In the genomic region with DNA sequence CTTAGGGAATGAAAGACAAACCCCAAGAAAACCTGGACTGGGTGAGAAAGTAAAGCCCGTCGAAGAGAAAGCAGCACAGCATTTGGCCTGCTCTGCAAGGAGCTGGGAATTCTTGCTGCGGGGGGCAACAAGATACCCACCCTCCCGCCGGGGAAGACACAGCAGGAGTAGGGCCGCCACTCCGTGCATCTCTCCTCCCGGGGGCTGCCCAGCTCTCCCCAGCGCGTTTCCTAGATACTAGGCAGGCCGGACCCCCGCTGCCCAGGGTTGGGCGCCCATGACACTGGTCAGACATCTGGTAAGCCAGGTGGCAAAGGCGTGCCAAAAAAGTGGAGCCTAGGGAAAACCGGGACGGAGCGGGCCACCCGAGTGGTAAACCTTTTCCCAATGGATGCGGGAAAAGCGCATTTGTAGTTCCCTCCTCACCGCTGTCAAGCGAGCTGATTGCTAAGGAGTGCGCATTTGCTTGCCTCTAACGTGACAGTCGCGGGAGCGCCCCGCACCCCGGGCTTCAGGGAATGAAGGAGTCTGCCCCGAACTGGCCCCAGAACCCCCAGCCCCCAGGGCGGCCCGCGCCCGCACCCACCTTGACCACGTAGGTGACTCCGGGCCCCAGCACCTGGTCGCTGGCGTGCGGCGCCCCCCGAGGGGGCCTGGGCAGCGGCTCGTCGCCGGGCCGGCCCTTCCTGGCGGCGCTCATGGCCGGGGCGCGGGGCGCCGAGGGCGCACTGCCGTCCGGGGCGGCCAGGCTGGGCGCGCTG, we compare ENCODE assay signal across 8 cellular contexts. TPM values are rescaled to one million over a fixed set of nuclear protein-coding genes. Genes with fewer than 3 reads are reported as not detected.
A peak's percentile ranks its signal among the peaks of the same experiment; 100 is the strongest.
DNase-seq lines count a peak whose midpoint lies in the region; ATAC-seq and TF ChIP-seq lines count a peak whose summit lies in the region.
"Had no signal": no experiment of that assay in that cellular context is flagged by ENCODE, and none has a peak within 500 bp of the region (broad histone marks: within the 10 kb centered on the region; RNA-seq: fewer than 3 reads in every experiment).

No MANE protein-coding gene starts in this region.

- peaks cover 8% of the 10 kb centered on the region for H3F3A ChIP-seq in smooth muscle cell (ENCODE audit: low read depth)

- TF ChIP-seq CTCF in HEK293 (tag by site-specific recombination; IDR thresholded peaks at IDR 0.05) (no peak), astrocyte of the cerebellum (IDR thresholded peaks at IDR 0.05; ENCODE audit: low read depth, low read length, missing control alignments) (no peak), smooth muscle cell (IDR thresholded peaks at IDR 0.05; ENCODE audit: borderline replicate concordance, insufficient read depth, poor library complexity, severe bottlenecking) (no peak)

- H4K20me1 ChIP-seq in smooth muscle cell (ENCODE audit: low read depth), result no peaks in the 10 kb centered on the region

- H3K27ac ChIP-seq in HEK293 (ENCODE audit: extremely low read depth, low read depth, low read length) (peak overlapping the region; percentile 39; the same call in 1 of the 2 replicates), smooth muscle cell (ENCODE audit: low read depth) (no peak overlapping the region)

- H3K36me3 ChIP-seq in HEK293 (ENCODE audit: control insufficient read depth in 2 of 2, insufficient read depth in 1 of 2, low read length in 2 of 2) (no peaks in the 10 kb centered on the region), smooth muscle cell (ENCODE audit: low read depth) (no peaks in the 10 kb centered on the region)

- no peak for ATAC-seq in GM21723 (IDR thresholded peaks at IDR 0.05; ENCODE audit: unreplicated experiment)

- no peak for DNase-seq in astrocyte of the cerebellum (ENCODE audit: low read depth)
- DNase-seq in iPS-NIHi7 (ENCODE audit: extremely low spot score), result peak; percentile 31
- no peak for DNase-seq in smooth muscle cell (lab: John Stamatoyannopoulos, UW; ENCODE audit: unreplicated experiment)
- no peak for DNase-seq in OCI-M2 (lab: John Stamatoyannopoulos, UW; ENCODE audit: unreplicated experiment)
- no peak for DNase-seq in SK-N-DZ (ENCODE audit: low spot score)
- DNase-seq: activated T-cell treated with anti-CD3 and anti-CD28 coated beads for 4 hours had no signal

- H3K4me3 ChIP-seq in HEK293 (ENCODE audit: low read depth, low read length) (no peak overlapping the region), astrocyte of the cerebellum (ENCODE audit: low read depth, low read length) (peak overlapping the region; percentile 56), smooth muscle cell (peak overlapping the region; percentile 59)

- CTCF ChIA-PET in HEK293 (lab: Yijun Ruan, JAX), result no interaction called here

- no peak overlapping the region for H3K9ac ChIP-seq in smooth muscle cell (ENCODE audit: low read depth)

- peaks cover 15% of the 10 kb centered on the region for H3K4me1 ChIP-seq in HEK293 (ENCODE audit: control insufficient read depth, insufficient read depth, low read length)
- peaks cover 32% of the 10 kb centered on the region for H3K4me1 ChIP-seq in smooth muscle cell (ENCODE audit: low read depth)

- H3K4me2 ChIP-seq in smooth muscle cell, result peak overlapping the region; percentile 93

- 1% methylated on average over 28 of the region's 59 CpGs for WGBS in smooth muscle cell (ENCODE audit: low lambda C conversion rate)

- in situ Hi-C loops in astrocyte of the cerebellum (cut with HindIII; ENCODE audit: low sequenced_read_pairs), result loop anchor here (5.0 kb wide), 1 partner anchor 105 kb away; no protein-coding TSS in a partner anchor

- no peaks in the 10 kb centered on the region for H3K79me2 ChIP-seq in smooth muscle cell (ENCODE audit: low read depth)

- peak overlapping the region; percentile 79 for H2AFZ ChIP-seq in smooth muscle cell (ENCODE audit: low read depth)

- no peaks in the 10 kb centered on the region for H3K9me3 ChIP-seq in HEK293 (ENCODE audit: control insufficient read depth, insufficient read depth, low read depth, low read length)
- no peaks in the 10 kb centered on the region for H3K9me3 ChIP-seq in smooth muscle cell (replicated peaks; ENCODE audit: low read depth)

- H3K27me3 ChIP-seq in smooth muscle cell (ENCODE audit: low read depth), result peaks cover 39% of the 10 kb centered on the region

- POLR2A ChIA-PET in HEK293 (lab: Yijun Ruan, JAX), result no interaction called here

TF ChIP-seq in HEK293, 187 proteins besides CTCF, POLR2A, EP300 and RAD21:
- no peak for TF ChIP-seq ZNF132 (tag by site-specific recombination; IDR thresholded peaks at IDR 0.05; ENCODE audit: borderline replicate concordance)
- TF ChIP-seq, protein P1, sequence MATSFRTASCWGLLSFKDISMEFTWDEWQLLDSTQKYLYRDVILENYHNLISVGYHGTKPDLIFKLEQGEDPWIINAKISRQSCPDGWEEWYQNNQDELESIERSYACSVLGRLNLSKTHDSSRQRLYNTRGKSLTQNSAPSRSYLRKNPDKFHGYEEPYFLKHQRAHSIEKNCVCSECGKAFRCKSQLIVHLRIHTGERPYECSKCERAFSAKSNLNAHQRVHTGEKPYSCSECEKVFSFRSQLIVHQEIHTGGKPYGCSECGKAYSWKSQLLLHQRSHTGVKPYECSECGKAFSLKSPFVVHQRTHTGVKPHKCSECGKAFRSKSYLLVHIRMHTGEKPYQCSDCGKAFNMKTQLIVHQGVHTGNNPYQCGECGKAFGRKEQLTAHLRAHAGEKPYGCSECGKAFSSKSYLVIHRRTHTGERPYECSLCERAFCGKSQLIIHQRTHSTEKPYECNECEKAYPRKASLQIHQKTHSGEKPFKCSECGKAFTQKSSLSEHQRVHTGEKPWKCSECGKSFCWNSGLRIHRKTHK (tag by site-specific recombination; IDR thresholded peaks at IDR 0.05), result no peak
- TF ChIP-seq ZBTB1 (tag by site-specific recombination; IDR thresholded peaks at IDR 0.05), result no peak
- no peak for TF ChIP-seq SCRT2 (tag by site-specific recombination; IDR thresholded peaks at IDR 0.05)
- no peak for TF ChIP-seq TCF7L2 (IDR thresholded peaks at IDR 0.05; ENCODE audit: borderline replicate concordance, low read depth, low read length)
- TF ChIP-seq ZXDB (tag by site-specific recombination; IDR thresholded peaks at IDR 0.05), result no peak
- no peak for TF ChIP-seq ZNF133 (tag by site-specific recombination; IDR thresholded peaks at IDR 0.05)
- TF ChIP-seq, protein P2, sequence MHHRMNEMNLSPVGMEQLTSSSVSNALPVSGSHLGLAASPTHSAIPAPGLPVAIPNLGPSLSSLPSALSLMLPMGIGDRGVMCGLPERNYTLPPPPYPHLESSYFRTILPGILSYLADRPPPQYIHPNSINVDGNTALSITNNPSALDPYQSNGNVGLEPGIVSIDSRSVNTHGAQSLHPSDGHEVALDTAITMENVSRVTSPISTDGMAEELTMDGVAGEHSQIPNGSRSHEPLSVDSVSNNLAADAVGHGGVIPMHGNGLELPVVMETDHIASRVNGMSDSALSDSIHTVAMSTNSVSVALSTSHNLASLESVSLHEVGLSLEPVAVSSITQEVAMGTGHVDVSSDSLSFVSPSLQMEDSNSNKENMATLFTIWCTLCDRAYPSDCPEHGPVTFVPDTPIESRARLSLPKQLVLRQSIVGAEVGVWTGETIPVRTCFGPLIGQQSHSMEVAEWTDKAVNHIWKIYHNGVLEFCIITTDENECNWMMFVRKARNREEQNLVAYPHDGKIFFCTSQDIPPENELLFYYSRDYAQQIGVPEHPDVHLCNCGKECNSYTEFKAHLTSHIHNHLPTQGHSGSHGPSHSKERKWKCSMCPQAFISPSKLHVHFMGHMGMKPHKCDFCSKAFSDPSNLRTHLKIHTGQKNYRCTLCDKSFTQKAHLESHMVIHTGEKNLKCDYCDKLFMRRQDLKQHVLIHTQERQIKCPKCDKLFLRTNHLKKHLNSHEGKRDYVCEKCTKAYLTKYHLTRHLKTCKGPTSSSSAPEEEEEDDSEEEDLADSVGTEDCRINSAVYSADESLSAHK (tag by site-specific recombination; IDR thresholded peaks at IDR 0.05), result no peak
- TF ChIP-seq ZNF701 (tag by site-specific recombination; IDR thresholded peaks at IDR 0.05), result no peak
- TF ChIP-seq ZNF155 (tag by site-specific recombination; IDR thresholded peaks at IDR 0.05), result no peak
- TF ChIP-seq, protein P3, sequence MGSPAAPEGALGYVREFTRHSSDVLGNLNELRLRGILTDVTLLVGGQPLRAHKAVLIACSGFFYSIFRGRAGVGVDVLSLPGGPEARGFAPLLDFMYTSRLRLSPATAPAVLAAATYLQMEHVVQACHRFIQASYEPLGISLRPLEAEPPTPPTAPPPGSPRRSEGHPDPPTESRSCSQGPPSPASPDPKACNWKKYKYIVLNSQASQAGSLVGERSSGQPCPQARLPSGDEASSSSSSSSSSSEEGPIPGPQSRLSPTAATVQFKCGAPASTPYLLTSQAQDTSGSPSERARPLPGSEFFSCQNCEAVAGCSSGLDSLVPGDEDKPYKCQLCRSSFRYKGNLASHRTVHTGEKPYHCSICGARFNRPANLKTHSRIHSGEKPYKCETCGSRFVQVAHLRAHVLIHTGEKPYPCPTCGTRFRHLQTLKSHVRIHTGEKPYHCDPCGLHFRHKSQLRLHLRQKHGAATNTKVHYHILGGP (tag by site-specific recombination; IDR thresholded peaks at IDR 0.05), result no peak
- TF ChIP-seq ZNF184 (tag by site-specific recombination; IDR thresholded peaks at IDR 0.05), result no peak
- no peak for TF ChIP-seq REPIN1 (tag by site-specific recombination; IDR thresholded peaks at IDR 0.05; ENCODE audit: low read depth)
- TF ChIP-seq HOXA7 (CRISPR knock-in tag; IDR thresholded peaks at IDR 0.05; ENCODE audit: borderline replicate concordance), result no peak
- TF ChIP-seq, protein P4, sequence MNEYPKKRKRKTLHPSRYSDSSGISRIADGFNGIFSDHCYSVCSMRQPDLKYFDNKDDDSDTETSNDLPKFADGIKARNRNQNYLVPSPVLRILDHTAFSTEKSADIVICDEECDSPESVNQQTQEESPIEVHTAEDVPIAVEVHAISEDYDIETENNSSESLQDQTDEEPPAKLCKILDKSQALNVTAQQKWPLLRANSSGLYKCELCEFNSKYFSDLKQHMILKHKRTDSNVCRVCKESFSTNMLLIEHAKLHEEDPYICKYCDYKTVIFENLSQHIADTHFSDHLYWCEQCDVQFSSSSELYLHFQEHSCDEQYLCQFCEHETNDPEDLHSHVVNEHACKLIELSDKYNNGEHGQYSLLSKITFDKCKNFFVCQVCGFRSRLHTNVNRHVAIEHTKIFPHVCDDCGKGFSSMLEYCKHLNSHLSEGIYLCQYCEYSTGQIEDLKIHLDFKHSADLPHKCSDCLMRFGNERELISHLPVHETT (tag by site-specific recombination; IDR thresholded peaks at IDR 0.05), result no peak
- no peak for TF ChIP-seq ZNF23 (tag by site-specific recombination; IDR thresholded peaks at IDR 0.05; ENCODE audit: borderline replicate concordance)
- TF ChIP-seq SP2 (tag by site-specific recombination; IDR thresholded peaks at IDR 0.05), result no peak

RNA-seq across cellular contexts. Expression of a gene that starts 1.0 kb away (rescaled TPM):
- 0.67 and 0.81 TPM in 2 replicates for total RNA-seq in smooth muscle cell
- 0.38 and 0.76 TPM in 2 replicates for polyA plus RNA-seq in smooth muscle cell
- 0.03 and 0.06 TPM in 2 replicates for polyA plus RNA-seq in SK-N-DZ (2014; cell fraction: cytosol; rRNA removed)
- polyA plus RNA-seq in SK-N-DZ (2014; cell fraction: nucleus; rRNA removed), result 0.11 and 0.25 TPM in 2 replicates
